In the genomic region with DNA sequence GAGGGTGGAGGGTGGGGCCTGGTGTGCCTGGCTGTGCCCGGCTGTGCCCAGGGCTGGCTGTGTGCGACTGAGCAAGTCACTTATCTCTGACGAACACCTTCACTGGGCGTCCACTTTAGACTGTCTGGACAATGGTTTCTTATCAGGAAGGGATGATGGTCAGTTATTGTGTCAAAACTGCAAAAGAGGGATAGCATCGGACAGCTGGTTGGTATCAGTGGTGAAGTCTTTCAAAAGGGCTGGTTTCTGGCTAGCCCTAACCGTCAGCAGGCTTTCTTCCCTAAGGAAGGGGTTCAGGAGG, we compare ENCODE assay signal across 1 cellular context.
TF ChIP-seq lines count a peak whose summit lies in the region.

No MANE protein-coding gene starts in this region.

TF ChIP-seq in H1, 55 proteins besides CTCF, POLR2A, EP300 and RAD21:
- no peak for TF ChIP-seq RBBP5 (IDR thresholded peaks at IDR 0.05; ENCODE audit: borderline replicate concordance, low read depth, low read length)
- TF ChIP-seq TEAD4 (IDR thresholded peaks at IDR 0.05; ENCODE audit: low read depth, low read length): no peak
- TF ChIP-seq KDM1A (IDR thresholded peaks at IDR 0.05; ENCODE audit: borderline replicate concordance, low read length): no peak
- TF ChIP-seq MAFK (IDR thresholded peaks at IDR 0.05; ENCODE audit: low read depth, low read length): no peak
- TF ChIP-seq SP2 (IDR thresholded peaks at IDR 0.05; ENCODE audit: low read length): no peak
- no peak for TF ChIP-seq POU5F1 (IDR thresholded peaks at IDR 0.05; ENCODE audit: low read depth, low read length)
- no peak for TF ChIP-seq BRCA1 (IDR thresholded peaks at IDR 0.05; ENCODE audit: low read depth, low read length)
- no peak for TF ChIP-seq RFX5 (IDR thresholded peaks at IDR 0.05; ENCODE audit: borderline replicate concordance, low read depth, low read length)
- no peak for TF ChIP-seq NANOG (IDR thresholded peaks at IDR 0.05; ENCODE audit: insufficient read depth, low read depth, low read length, poor library complexity, severe bottlenecking)
- TF ChIP-seq SRF (IDR thresholded peaks at IDR 0.05; ENCODE audit: low read depth, low read length): no peak
- TF ChIP-seq SAP30 (IDR thresholded peaks at IDR 0.05; ENCODE audit: insufficient read depth, insufficient replicate concordance, low read length): no peak
- no peak for TF ChIP-seq SP4 (IDR thresholded peaks at IDR 0.05; ENCODE audit: low read length)
